In the genomic region with DNA sequence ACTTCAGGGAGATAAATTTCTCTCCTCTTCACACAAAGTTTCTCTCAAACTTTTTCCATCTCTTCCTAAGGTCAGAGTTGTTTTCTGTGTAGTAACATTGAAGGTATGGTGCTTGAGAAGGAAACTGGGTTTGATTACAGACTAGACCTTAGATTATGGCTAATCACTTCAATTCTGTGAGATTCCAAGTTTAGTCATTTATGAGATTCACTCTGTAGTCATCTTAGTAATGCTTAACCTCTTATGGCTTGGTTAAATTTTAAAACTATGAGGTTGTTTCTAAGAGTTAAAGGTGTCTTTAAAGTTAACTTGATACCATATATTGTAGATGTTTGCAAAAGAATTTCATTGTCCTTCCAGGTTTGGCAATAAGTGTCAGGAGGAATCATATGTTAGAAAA, we compare ENCODE assay signal across 19 cellular contexts.
"Had no signal": no experiment of that assay in that cellular context is flagged by ENCODE, and none has a peak within 500 bp of the region (broad histone marks: within the 10 kb centered on the region; RNA-seq: fewer than 3 reads in every experiment).

No MANE protein-coding gene starts in this region.

- H3K4me1 ChIP-seq: breast epithelium, left lung, testis, vagina had no signal

- H3K4me3 ChIP-seq: breast epithelium, left lung, testis, vagina had no signal

- H3K36me3 ChIP-seq: breast epithelium, left lung, vagina had no signal

- H3K27ac ChIP-seq: breast epithelium, left lung, testis, vagina, VCaP had no signal

- DNase-seq: activated CD4-positive, alpha-beta T cell treated with anti-CD3 and anti-CD28 coated beads, Interleukin-2, amount 10 ng/mL, durations not matched to agents 7 days and 5 days; activated CD8-positive, alpha-beta memory T cell treated with anti-CD3 and anti-CD28 coated beads, Interleukin-2, amount 10 ng/mL, durations not matched to agents 7 days and 5 days; activated CD8-positive, alpha-beta T cell treated with anti-CD3 and anti-CD28 coated beads for 36 hours; activated gamma-delta T cell treated with Interleukin-2 at 50 U/mL for 16 hours; effector memory CD4-positive, alpha-beta T cell; kidney; left lung; naive thymus-derived CD8-positive, alpha-beta T cell; stimulated activated CD4-positive, alpha-beta T cell treated with anti-CD3 and anti-CD28 coated beads, Interleukin-2, amount 100 ng/mL, for 48 hours; stimulated activated CD8-positive, alpha-beta memory T cell treated with anti-CD3 and anti-CD28 coated beads, Interleukin-4, amount 100 ng/mL, for 48 hours; stimulated activated naive B cell treated with anti-CD40 and anti-IgM and Interleukin-4, amounts not matched to agents 10 μg/mL and 1 μg/mL and 100 μg/mL, for 72 hours; testis; trophoblast cell had no signal

- H3K27me3 ChIP-seq: breast epithelium, left lung, testis, vagina had no signal

- ATAC-seq: activated CD4-positive, CD25-positive, alpha-beta regulatory T cell treated with anti-CD3 and anti-CD28 coated beads, Interleukin-2, amount 50 U/mL, for 24 hours; activated CD8-positive, alpha-beta memory T cell treated with anti-CD3 and anti-CD28 coated beads, Interleukin-2, amount 10 ng/mL, durations not matched to agents 7 days and 5 days; activated CD8-positive, alpha-beta T cell treated with anti-CD3 and anti-CD28 coated beads for 36 hours; activated naive CD4-positive, alpha-beta T cell treated with anti-CD3 and anti-CD28 coated beads, Interleukin-2, amount 50 U/mL, for 72 hours; esophagus mucosa; left lung; naive thymus-derived CD8-positive, alpha-beta T cell; stimulated activated naive B cell treated with anti-CD40 and anti-IgM and Interleukin-4, amounts not matched to agents 10 μg/mL and 1 μg/mL and 100 μg/mL, for 72 hours had no signal

- H3K9me3 ChIP-seq: breast epithelium, testis, vagina had no signal
